Comparison of ENCODE assay signal across 10 cellular contexts in the genomic region with DNA sequence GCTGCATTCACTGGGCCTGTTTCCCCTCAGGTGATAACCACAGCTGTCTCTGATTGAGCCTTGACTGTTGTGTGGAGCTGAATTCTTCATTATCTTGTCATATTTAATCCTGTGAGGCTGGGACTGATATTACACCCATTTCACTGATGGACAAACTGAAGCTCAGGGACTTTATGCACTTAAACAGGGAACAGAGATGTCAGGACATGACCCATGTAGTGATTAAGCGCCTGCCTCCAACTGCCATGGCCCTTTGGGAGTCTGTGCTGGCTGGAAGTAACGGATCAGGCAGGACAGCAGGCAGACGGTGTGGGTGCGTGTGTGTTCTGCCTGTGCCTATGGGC. TPM values are rescaled to one million over a fixed set of nuclear protein-coding genes. Genes with fewer than 3 reads are reported as not detected.
DNase-seq lines count a peak whose midpoint lies in the region; ATAC-seq and TF ChIP-seq lines count a peak whose summit lies in the region.
"Had no signal": no experiment of that assay in that cellular context is flagged by ENCODE, and none has a peak within 500 bp of the region (broad histone marks: within the 10 kb centered on the region; RNA-seq: fewer than 3 reads in every experiment).

No MANE protein-coding gene starts in this region.

- H3K9me3 Mint-ChIP-seq in activated naive CD4-positive, alpha-beta T cell treated with anti-CD3 and anti-CD28 coated beads, Interleukin-2, amount 50 U/mL, for 24 hours, result no peaks in the 10 kb centered on the region

- peak overlapping the region; percentile 80 for H3K27ac ChIP-seq in caudate nucleus (ENCODE audit: low read depth, low read length)
- H3K27ac ChIP-seq in mucosa of rectum (ENCODE audit: low read depth in 2 of 2, low read length in 2 of 2), result peak overlapping the region; percentile 49 to 79
- peak overlapping the region; percentile 94 to 98 (median 95) for H3K27ac ChIP-seq in upper lobe of left lung
- H3K27ac ChIP-seq: C4-2B had no signal

- peaks cover 71 to 75% of the 10 kb centered on the region in 2 donors for H3K4me1 ChIP-seq in mucosa of rectum (ENCODE audit: control insufficient read depth in 2 of 2, insufficient read depth in 2 of 2, low read length in 2 of 2)
- peaks cover 98 to 100% (median 99%) of the 10 kb centered on the region in 4 donors for H3K4me1 ChIP-seq in upper lobe of left lung

- H3K36me3 ChIP-seq in mucosa of rectum (ENCODE audit: control insufficient read depth in 2 of 2, insufficient read depth in 2 of 2, low read length in 2 of 2) (peaks cover 0 to 11% of the 10 kb centered on the region in 2 donors), upper lobe of left lung (peaks cover 0 to 31% (median 9%) of the 10 kb centered on the region in 4 donors)

- POLR2A ChIA-PET in GM10248 (lab: Yijun Ruan, JAX), result interaction anchor here (1.1 kb wide), 1 partner anchor 8 kb away, joined by 3 read pairs; no protein-coding TSS in a partner anchor

- H3K36me3 Mint-ChIP-seq in activated naive CD4-positive, alpha-beta T cell treated with anti-CD3 and anti-CD28 coated beads, Interleukin-2, amount 50 U/mL, for 24 hours, result no peaks in the 10 kb centered on the region

- peak overlapping the region in 1 of 2 donors; percentile 37 for H3K4me3 ChIP-seq in mucosa of rectum (ENCODE audit: low read length in 2 of 2)
- H3K4me3 ChIP-seq in upper lobe of left lung, result peak overlapping the region in 2 of 4 donors; percentile 10 to 20

- TF ChIP-seq EP300 in upper lobe of left lung (IDR thresholded peaks at IDR 0.05), result no peak

- peak in 1 of 4 donors; percentile 33 for TF ChIP-seq POLR2A in upper lobe of left lung (IDR thresholded peaks at IDR 0.05)

- H3K27me3 Mint-ChIP-seq in activated naive CD4-positive, alpha-beta T cell treated with anti-CD3 and anti-CD28 coated beads, Interleukin-2, amount 50 U/mL, for 24 hours, result no peaks in the 10 kb centered on the region

- CTCF ChIA-PET in GM10248 (lab: Yijun Ruan, JAX), result interaction anchor here (0.9 to 12.7 kb wide), 7 partner anchors 12 to 51 kb away, joined by 3 to 276 read pairs (median 7); a partner anchor contains a TSS

- no peak for TF ChIP-seq CTCF in upper lobe of left lung (IDR thresholded peaks at IDR 0.05)
- no peak for TF ChIP-seq CTCF in GM10248 (IDR thresholded peaks at IDR 0.05; ENCODE audit: control extremely low read depth, extremely low read depth, low read depth, missing control alignments)
- no peak for TF ChIP-seq CTCF in GM10266 (IDR thresholded peaks at IDR 0.05; ENCODE audit: control insufficient read depth, insufficient read depth, low read depth, missing control alignments)

- H3K9ac ChIP-seq in mucosa of rectum (ENCODE audit: low read depth in 1 of 2, low read length in 2 of 2), result peak overlapping the region; percentile 22 to 61

- H3K9me3 ChIP-seq in mucosa of rectum (ENCODE audit: control insufficient read depth in 2 of 2, low read length in 2 of 2) (no peaks in the 10 kb centered on the region), upper lobe of left lung (no peaks in the 10 kb centered on the region)

- H3K27me3 ChIP-seq in mucosa of rectum (ENCODE audit: control insufficient read depth in 2 of 2, insufficient read depth in 2 of 2, low read length in 2 of 2) (no peaks in the 10 kb centered on the region), upper lobe of left lung (no peaks in the 10 kb centered on the region)

- H3K4me3 Mint-ChIP-seq in activated naive CD4-positive, alpha-beta T cell treated with anti-CD3 and anti-CD28 coated beads, Interleukin-2, amount 50 U/mL, for 24 hours, result peak overlapping the region; percentile 4

- WGBS in upper lobe of left lung, 2 donors, result 74 to 89% methylated on average over 4 of the region's 4 CpGs

- no peak for DNase-seq in activated naive CD4-positive, alpha-beta T cell treated with Interleukin-2 at 50 U/mL for 16 hours
- no peak for DNase-seq in caudate nucleus (lab: John Stamatoyannopoulos, UW)
- DNase-seq in upper lobe of left lung, result no peak
- DNase-seq in GM10248 (ENCODE audit: extremely low spot score), result no peak
- no peak for DNase-seq in GM10266 (ENCODE audit: extremely low spot score)

- ATAC-seq in upper lobe of left lung (ENCODE audit: low FRiP score in 2 of 2) (no peak), GM18870 (IDR thresholded peaks at IDR 0.05; ENCODE audit: unreplicated experiment) (no peak)

- peak overlapping the region; percentile 62 for H3K27ac Mint-ChIP-seq in activated naive CD4-positive, alpha-beta T cell treated with anti-CD3 and anti-CD28 coated beads, Interleukin-2, amount 50 U/mL, for 24 hours

- H3K4me1 Mint-ChIP-seq in activated naive CD4-positive, alpha-beta T cell treated with anti-CD3 and anti-CD28 coated beads, Interleukin-2, amount 50 U/mL, for 24 hours, result peaks cover 82% of the 10 kb centered on the region

RNA-seq across cellular contexts. Expression of a gene that starts 7.5 kb away (rescaled TPM):
- total RNA-seq in upper lobe of left lung, result 100 to 1,000 TPM; 191 to 440 (median 295) TPM

RNA-seq across cellular contexts. Expression of a gene that starts 25.4 kb away (rescaled TPM):
- 100 to 1,000 TPM in 5 of 6 donors, 10 to 100 TPM in 1; 98.3 to 242 (median 122) TPM for total RNA-seq in upper lobe of left lung

RNA-seq across cellular contexts. Expression of a gene that starts 35.4 kb away (rescaled TPM):
- under 1 TPM in 2 of 6 donors, not detected in 4; 0.14 to 0.59 TPM for total RNA-seq in upper lobe of left lung
- total RNA-seq: epithelial cell of proximal tubule had no signal

RNA-seq across cellular contexts. Expression of a gene that starts 38.5 kb away (rescaled TPM):
- total RNA-seq in upper lobe of left lung, result under 1 TPM in 2 of 6 donors, not detected in 4; 0.15 to 0.17 TPM
- total RNA-seq: epithelial cell of proximal tubule had no signal

RNA-seq across cellular contexts. Expression of a gene that starts 48.7 kb away (rescaled TPM):
- 100 to 1,000 TPM in 2 of 6 donors, 10 to 100 TPM in 4; 45.4 to 126 (median 77.5) TPM for total RNA-seq in upper lobe of left lung
